1 cellular context compared by ENCODE assay signal in genomic region chr22:42856865-42857704, GRCh38.
A peak's percentile ranks its signal among the peaks of the same experiment; 100 is the strongest.
TF ChIP-seq lines count a peak whose summit lies in the region.

Gene ARFGAP3, minus strand, starts transcription at chr22:42857273. Its CDS starts 91 bp downstream, at chr22:42857182.

TF ChIP-seq in HepG2, 621 proteins besides CTCF, POLR2A, EP300 and RAD21 (continued from another document and continues in another):
- TF ChIP-seq, protein P1, sequence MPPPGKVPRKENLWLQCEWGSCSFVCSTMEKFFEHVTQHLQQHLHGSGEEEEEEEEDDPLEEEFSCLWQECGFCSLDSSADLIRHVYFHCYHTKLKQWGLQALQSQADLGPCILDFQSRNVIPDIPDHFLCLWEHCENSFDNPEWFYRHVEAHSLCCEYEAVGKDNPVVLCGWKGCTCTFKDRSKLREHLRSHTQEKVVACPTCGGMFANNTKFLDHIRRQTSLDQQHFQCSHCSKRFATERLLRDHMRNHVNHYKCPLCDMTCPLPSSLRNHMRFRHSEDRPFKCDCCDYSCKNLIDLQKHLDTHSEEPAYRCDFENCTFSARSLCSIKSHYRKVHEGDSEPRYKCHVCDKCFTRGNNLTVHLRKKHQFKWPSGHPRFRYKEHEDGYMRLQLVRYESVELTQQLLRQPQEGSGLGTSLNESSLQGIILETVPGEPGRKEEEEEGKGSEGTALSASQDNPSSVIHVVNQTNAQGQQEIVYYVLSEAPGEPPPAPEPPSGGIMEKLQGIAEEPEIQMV (CRISPR knock-in tag; IDR thresholded peaks at IDR 0.05; ENCODE audit: low read depth), result peak; percentile 91
- TF ChIP-seq, protein P2, sequence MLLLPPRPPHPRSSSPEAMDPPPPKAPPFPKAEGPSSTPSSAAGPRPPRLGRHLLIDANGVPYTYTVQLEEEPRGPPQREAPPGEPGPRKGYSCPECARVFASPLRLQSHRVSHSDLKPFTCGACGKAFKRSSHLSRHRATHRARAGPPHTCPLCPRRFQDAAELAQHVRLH (CRISPR knock-in tag; IDR thresholded peaks at IDR 0.05; ENCODE audit: borderline replicate concordance, low read depth), result peak; percentile 87; the same call in 1 of the 2 replicates
- TF ChIP-seq TCF7 (IDR thresholded peaks at IDR 0.05; ENCODE audit: low read depth), result no peak
- TF ChIP-seq TAF1 (CRISPR knock-in tag; IDR thresholded peaks at IDR 0.05), result peak; percentile 74
- peak; percentile 55; the same call in 1 of the 2 replicates for TF ChIP-seq SIN3A (IDR thresholded peaks at IDR 0.05; ENCODE audit: borderline replicate concordance, low read depth, low read length)
- peak; percentile 84 for TF ChIP-seq TOPORS (CRISPR knock-in tag; IDR thresholded peaks at IDR 0.05)
- TF ChIP-seq ZNF816 (CRISPR knock-in tag; IDR thresholded peaks at IDR 0.05; ENCODE audit: borderline replicate concordance), result peak; percentile 19; the same call in 1 of the 2 replicates
- TF ChIP-seq POLR2AphosphoS5 (IDR thresholded peaks at IDR 0.05; ENCODE audit: low read depth, low read length), result peak; percentile 86
- TF ChIP-seq RARG (CRISPR knock-in tag; IDR thresholded peaks at IDR 0.05; ENCODE audit: low read depth), result 0 out of 2 replicates have a peak, but pooled peaks have one; percentile 46
- no peak for TF ChIP-seq FOXP4 (CRISPR knock-in tag; IDR thresholded peaks at IDR 0.05)
- peak; percentile 90 for TF ChIP-seq HOXA3 (CRISPR knock-in tag; IDR thresholded peaks at IDR 0.05)
- TF ChIP-seq ZNF724P (CRISPR knock-in tag; IDR thresholded peaks at IDR 0.05; ENCODE audit: borderline replicate concordance), result peak; percentile 91; the same call in 1 of the 2 replicates
- no peak for TF ChIP-seq SUZ12 (IDR thresholded peaks at IDR 0.05; ENCODE audit: low read depth, low read length)
- TF ChIP-seq ZNF225 (CRISPR knock-in tag; IDR thresholded peaks at IDR 0.05), result peak; percentile 89; the same call in 1 of the 2 replicates
- TF ChIP-seq ZNF343 (CRISPR knock-in tag; IDR thresholded peaks at IDR 0.05), result peak; percentile 70; the same call in 1 of the 2 replicates
- peak; percentile 74 for TF ChIP-seq ZMYM2 (CRISPR knock-in tag; IDR thresholded peaks at IDR 0.05)
- TF ChIP-seq SOX13 (IDR thresholded peaks at IDR 0.05), result no peak
- TF ChIP-seq SOX13 (CRISPR knock-in tag; conservative IDR thresholded peaks at IDR 0.05 in 1 of 2, IDR thresholded peaks at IDR 0.05 in 1 of 2), result peak in 1 of 2 experiments; percentile 12; a peak in 1 of 4 replicates
- peak; percentile 92; the same call in 1 of the 2 replicates for TF ChIP-seq ZNF616 (CRISPR knock-in tag; IDR thresholded peaks at IDR 0.05; ENCODE audit: low read depth)
- TF ChIP-seq TEAD2 (CRISPR knock-in tag; IDR thresholded peaks at IDR 0.05), result peak; percentile 77; the same call in 1 of the 2 replicates
- no peak for TF ChIP-seq HNRNPUL1 (IDR thresholded peaks at IDR 0.05; ENCODE audit: low read depth, low read length)
- TF ChIP-seq, protein P3, sequence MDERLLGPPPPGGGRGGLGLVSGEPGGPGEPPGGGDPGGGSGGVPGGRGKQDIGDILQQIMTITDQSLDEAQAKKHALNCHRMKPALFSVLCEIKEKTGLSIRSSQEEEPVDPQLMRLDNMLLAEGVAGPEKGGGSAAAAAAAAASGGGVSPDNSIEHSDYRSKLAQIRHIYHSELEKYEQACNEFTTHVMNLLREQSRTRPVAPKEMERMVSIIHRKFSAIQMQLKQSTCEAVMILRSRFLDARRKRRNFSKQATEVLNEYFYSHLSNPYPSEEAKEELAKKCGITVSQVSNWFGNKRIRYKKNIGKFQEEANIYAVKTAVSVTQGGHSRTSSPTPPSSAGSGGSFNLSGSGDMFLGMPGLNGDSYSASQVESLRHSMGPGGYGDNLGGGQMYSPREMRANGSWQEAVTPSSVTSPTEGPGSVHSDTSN (CRISPR knock-in tag; IDR thresholded peaks at IDR 0.05), result no peak
- TF ChIP-seq, protein P4, sequence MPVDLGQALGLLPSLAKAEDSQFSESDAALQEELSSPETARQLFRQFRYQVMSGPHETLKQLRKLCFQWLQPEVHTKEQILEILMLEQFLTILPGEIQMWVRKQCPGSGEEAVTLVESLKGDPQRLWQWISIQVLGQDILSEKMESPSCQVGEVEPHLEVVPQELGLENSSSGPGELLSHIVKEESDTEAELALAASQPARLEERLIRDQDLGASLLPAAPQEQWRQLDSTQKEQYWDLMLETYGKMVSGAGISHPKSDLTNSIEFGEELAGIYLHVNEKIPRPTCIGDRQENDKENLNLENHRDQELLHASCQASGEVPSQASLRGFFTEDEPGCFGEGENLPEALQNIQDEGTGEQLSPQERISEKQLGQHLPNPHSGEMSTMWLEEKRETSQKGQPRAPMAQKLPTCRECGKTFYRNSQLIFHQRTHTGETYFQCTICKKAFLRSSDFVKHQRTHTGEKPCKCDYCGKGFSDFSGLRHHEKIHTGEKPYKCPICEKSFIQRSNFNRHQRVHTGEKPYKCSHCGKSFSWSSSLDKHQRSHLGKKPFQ (CRISPR knock-in tag; IDR thresholded peaks at IDR 0.05; ENCODE audit: insufficient replicate concordance), result no peak
- no peak for TF ChIP-seq CHD4 (IDR thresholded peaks at IDR 0.05; ENCODE audit: borderline replicate concordance, low read length)
- TF ChIP-seq REL (CRISPR knock-in tag; conservative IDR thresholded peaks at IDR 0.05), result peak; percentile 94
- TF ChIP-seq ELF3 (CRISPR knock-in tag; IDR thresholded peaks at IDR 0.05), result peak; percentile 67
- TF ChIP-seq KDM5A (IDR thresholded peaks at IDR 0.05; ENCODE audit: borderline replicate concordance, low read length), result no peak
- no peak for TF ChIP-seq KDM3A (CRISPR knock-in tag; IDR thresholded peaks at IDR 0.05; ENCODE audit: low read depth)
- TF ChIP-seq, protein P5, sequence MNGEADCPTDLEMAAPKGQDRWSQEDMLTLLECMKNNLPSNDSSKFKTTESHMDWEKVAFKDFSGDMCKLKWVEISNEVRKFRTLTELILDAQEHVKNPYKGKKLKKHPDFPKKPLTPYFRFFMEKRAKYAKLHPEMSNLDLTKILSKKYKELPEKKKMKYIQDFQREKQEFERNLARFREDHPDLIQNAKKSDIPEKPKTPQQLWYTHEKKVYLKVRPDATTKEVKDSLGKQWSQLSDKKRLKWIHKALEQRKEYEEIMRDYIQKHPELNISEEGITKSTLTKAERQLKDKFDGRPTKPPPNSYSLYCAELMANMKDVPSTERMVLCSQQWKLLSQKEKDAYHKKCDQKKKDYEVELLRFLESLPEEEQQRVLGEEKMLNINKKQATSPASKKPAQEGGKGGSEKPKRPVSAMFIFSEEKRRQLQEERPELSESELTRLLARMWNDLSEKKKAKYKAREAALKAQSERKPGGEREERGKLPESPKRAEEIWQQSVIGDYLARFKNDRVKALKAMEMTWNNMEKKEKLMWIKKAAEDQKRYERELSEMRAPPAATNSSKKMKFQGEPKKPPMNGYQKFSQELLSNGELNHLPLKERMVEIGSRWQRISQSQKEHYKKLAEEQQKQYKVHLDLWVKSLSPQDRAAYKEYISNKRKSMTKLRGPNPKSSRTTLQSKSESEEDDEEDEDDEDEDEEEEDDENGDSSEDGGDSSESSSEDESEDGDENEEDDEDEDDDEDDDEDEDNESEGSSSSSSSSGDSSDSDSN (CRISPR knock-in tag; IDR thresholded peaks at IDR 0.05), result peak; percentile 56
- peak; percentile 36; the same call in 1 of the 2 replicates for TF ChIP-seq KMT2A (CRISPR knock-in tag; IDR thresholded peaks at IDR 0.05)
- TF ChIP-seq ZNF33B (CRISPR knock-in tag; IDR thresholded peaks at IDR 0.05), result peak; percentile 99
- TF ChIP-seq, protein P6, sequence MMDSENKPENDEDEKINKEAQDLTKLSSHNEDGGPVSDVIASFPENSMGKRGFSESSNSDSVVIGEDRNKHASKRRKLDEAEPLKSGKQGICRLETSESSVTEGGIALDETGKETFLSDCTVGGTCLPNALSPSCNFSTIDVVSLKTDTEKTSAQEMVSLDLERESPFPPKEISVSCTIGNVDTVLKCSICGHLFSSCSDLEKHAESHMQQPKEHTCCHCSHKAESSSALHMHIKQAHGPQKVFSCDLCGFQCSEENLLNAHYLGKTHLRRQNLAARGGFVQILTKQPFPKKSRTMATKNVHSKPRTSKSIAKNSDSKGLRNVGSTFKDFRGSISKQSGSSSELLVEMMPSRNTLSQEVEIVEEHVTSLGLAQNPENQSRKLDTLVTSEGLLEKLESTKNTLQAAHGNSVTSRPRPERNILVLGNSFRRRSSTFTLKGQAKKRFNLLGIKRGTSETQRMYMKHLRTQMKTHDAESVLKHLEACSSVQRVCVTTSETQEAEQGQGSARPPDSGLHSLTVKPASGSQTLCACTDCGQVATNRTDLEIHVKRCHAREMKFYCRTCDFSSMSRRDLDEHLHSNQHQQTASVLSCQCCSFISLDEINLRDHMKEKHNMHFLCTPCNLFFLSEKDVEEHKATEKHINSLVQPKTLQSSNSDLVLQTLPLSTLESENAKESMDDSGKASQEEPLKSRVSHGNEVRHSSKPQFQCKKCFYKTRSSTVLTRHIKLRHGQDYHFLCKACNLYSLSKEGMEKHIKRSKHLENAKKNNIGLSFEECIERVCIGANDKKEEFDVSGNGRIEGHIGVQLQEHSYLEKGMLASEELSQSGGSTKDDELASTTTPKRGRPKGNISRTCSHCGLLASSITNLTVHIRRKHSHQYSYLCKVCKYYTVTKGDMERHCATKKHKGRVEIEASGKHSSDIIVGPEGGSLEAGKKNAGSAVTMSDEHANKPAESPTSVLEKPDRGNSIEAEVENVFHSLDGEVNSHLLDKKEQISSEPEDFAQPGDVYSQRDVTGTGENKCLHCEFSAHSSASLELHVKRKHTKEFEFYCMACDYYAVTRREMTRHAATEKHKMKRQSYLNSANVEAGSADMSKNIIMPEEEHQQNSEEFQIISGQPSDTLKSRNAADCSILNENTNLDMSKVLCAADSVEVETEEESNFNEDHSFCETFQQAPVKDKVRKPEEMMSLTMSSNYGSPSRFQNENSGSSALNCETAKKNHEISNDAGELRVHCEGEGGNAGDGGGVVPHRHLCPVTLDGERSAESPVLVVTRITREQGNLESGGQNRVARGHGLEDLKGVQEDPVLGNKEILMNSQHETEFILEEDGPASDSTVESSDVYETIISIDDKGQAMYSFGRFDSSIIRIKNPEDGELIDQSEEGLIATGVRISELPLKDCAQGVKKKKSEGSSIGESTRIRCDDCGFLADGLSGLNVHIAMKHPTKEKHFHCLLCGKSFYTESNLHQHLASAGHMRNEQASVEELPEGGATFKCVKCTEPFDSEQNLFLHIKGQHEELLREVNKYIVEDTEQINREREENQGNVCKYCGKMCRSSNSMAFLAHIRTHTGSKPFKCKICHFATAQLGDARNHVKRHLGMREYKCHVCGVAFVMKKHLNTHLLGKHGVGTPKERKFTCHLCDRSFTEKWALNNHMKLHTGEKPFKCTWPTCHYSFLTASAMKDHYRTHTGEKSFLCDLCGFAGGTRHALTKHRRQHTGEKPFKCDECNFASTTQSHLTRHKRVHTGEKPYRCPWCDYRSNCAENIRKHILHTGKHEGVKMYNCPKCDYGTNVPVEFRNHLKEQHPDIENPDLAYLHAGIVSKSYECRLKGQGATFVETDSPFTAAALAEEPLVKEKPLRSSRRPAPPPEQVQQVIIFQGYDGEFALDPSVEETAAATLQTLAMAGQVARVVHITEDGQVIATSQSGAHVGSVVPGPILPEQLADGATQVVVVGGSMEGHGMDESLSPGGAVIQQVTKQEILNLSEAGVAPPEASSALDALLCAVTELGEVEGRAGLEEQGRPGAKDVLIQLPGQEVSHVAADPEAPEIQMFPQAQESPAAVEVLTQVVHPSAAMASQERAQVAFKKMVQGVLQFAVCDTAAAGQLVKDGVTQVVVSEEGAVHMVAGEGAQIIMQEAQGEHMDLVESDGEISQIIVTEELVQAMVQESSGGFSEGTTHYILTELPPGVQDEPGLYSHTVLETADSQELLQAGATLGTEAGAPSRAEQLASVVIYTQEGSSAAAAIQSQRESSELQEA (CRISPR knock-in tag; IDR thresholded peaks at IDR 0.05; ENCODE audit: not compliant biosample characterization), result peak; percentile 80
- TF ChIP-seq SMAD1 (CRISPR knock-in tag; IDR thresholded peaks at IDR 0.05; ENCODE audit: borderline replicate concordance, low read depth), result peak; percentile 36; the same call in 1 of the 2 replicates
- no peak for TF ChIP-seq ZNF30 (CRISPR knock-in tag; IDR thresholded peaks at IDR 0.05)
- TF ChIP-seq ZMYM3 (CRISPR knock-in tag; IDR thresholded peaks at IDR 0.05), result no peak
- peak; percentile 28 for TF ChIP-seq ZNF496 (CRISPR knock-in tag; IDR thresholded peaks at IDR 0.05; ENCODE audit: insufficient replicate concordance)
- peak; percentile 94 for TF ChIP-seq ZSCAN20 (CRISPR knock-in tag; IDR thresholded peaks at IDR 0.05; ENCODE audit: borderline replicate concordance)
- TF ChIP-seq TOE1 (CRISPR knock-in tag; IDR thresholded peaks at IDR 0.05), result peak; percentile 65; the same call in 1 of the 2 replicates
- TF ChIP-seq MIER2 (CRISPR knock-in tag; IDR thresholded peaks at IDR 0.05), result no peak
- TF ChIP-seq ZSCAN22 (CRISPR knock-in tag; IDR thresholded peaks at IDR 0.05), result peak; percentile 87; the same call in 1 of the 2 replicates
- peak; percentile 79; the same call in 1 of the 2 replicates for TF ChIP-seq ZNF441 (CRISPR knock-in tag; IDR thresholded peaks at IDR 0.05; ENCODE audit: borderline replicate concordance)
- TF ChIP-seq ZNF800 (CRISPR knock-in tag; IDR thresholded peaks at IDR 0.05), result peak; percentile 71; the same call in 1 of the 2 replicates
